In the genomic region with DNA sequence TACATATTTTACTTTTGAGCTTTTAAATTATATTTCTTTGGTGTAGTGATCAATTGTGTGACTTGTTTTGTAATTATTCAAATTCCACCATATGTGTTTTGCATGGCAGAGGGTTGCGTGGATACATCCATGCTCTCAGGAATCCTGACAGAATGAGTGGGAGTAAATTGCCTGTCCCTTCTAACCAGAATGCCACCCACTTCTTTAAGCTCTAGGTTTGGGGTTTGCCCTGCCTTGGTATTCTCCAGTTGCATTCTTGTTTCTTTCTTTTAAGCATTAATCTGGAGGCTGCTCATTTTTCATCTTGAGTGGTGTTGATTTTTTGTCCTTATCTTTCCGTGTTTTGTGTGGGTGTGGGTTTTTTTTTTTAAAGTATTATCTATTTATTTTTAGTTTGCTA, we compare ENCODE assay signal across 14 cellular contexts.
"Had no signal": no experiment of that assay in that cellular context is flagged by ENCODE, and none has a peak within 500 bp of the region (broad histone marks: within the 10 kb centered on the region; RNA-seq: fewer than 3 reads in every experiment).

No MANE protein-coding gene starts in this region.

- ATAC-seq: right cardiac atrium; stimulated activated naive B cell treated with anti-CD40 and anti-IgM and Interleukin-4, amounts not matched to agents 10 μg/mL and 1 μg/mL and 100 μg/mL, for 72 hours had no signal

- H3K4me3 Mint-ChIP-seq: activated CD4-positive, alpha-beta memory T cell treated with anti-CD3 and anti-CD28 coated beads, Interleukin-2, amount 10 ng/mL, durations not matched to agents 7 days and 5 days; activated naive CD8-positive, alpha-beta T cell treated with anti-CD3 and anti-CD28 coated beads for 36 hours; stimulated activated naive B cell treated with anti-CD40 and anti-IgM and Interleukin-4, amounts not matched to agents 10 μg/mL and 1 μg/mL and 100 μg/mL, for 72 hours had no signal

- H3K27ac ChIP-seq: spleen, transverse colon had no signal

- H3K4me1 Mint-ChIP-seq: activated CD4-positive, alpha-beta memory T cell treated with anti-CD3 and anti-CD28 coated beads, Interleukin-2, amount 10 ng/mL, durations not matched to agents 7 days and 5 days; activated naive CD8-positive, alpha-beta T cell treated with anti-CD3 and anti-CD28 coated beads for 36 hours; stimulated activated naive B cell treated with anti-CD40 and anti-IgM and Interleukin-4, amounts not matched to agents 10 μg/mL and 1 μg/mL and 100 μg/mL, for 72 hours had no signal

- H3K4me3 ChIP-seq: spleen, transverse colon had no signal

- H3K9me3 ChIP-seq: transverse colon had no signal

- H3K36me3 Mint-ChIP-seq: activated naive CD8-positive, alpha-beta T cell treated with anti-CD3 and anti-CD28 coated beads for 36 hours; stimulated activated naive B cell treated with anti-CD40 and anti-IgM and Interleukin-4, amounts not matched to agents 10 μg/mL and 1 μg/mL and 100 μg/mL, for 72 hours had no signal

- H3K4me1 ChIP-seq: spleen had no signal

- H3K36me3 ChIP-seq: spleen, transverse colon had no signal

- H3K27ac Mint-ChIP-seq: activated CD4-positive, alpha-beta memory T cell treated with anti-CD3 and anti-CD28 coated beads, Interleukin-2, amount 10 ng/mL, durations not matched to agents 7 days and 5 days; activated naive CD8-positive, alpha-beta T cell treated with anti-CD3 and anti-CD28 coated beads for 36 hours; stimulated activated naive B cell treated with anti-CD40 and anti-IgM and Interleukin-4, amounts not matched to agents 10 μg/mL and 1 μg/mL and 100 μg/mL, for 72 hours had no signal

- H3K27me3 Mint-ChIP-seq: activated CD4-positive, alpha-beta memory T cell treated with anti-CD3 and anti-CD28 coated beads, Interleukin-2, amount 10 ng/mL, durations not matched to agents 7 days and 5 days; activated naive CD8-positive, alpha-beta T cell treated with anti-CD3 and anti-CD28 coated beads for 36 hours; stimulated activated naive B cell treated with anti-CD40 and anti-IgM and Interleukin-4, amounts not matched to agents 10 μg/mL and 1 μg/mL and 100 μg/mL, for 72 hours had no signal

- DNase-seq: activated CD4-positive, alpha-beta memory T cell treated with anti-CD3 and anti-CD28 coated beads, Interleukin-2, amount 10 ng/mL, durations not matched to agents 7 days and 5 days; activated gamma-delta T cell treated with Interleukin-2 at 50 U/mL for 16 hours; activated naive CD8-positive, alpha-beta T cell treated with anti-CD3 and anti-CD28 coated beads for 36 hours; activated T-cell treated with anti-CD3 and anti-CD28 coated beads, Interleukin-2, amount 50 U/mL, for 48 hours; central memory CD4-positive, alpha-beta T cell; effector memory CD4-positive, alpha-beta T cell; erythroblast; hippocampal formation; right cardiac atrium; spleen; stimulated activated CD4-positive, alpha-beta T cell treated with anti-CD3 and anti-CD28 coated beads, Interleukin-2, amount 100 ng/mL, for 24 hours; stimulated activated naive B cell treated with anti-CD40 and anti-IgM and Interleukin-4, amounts not matched to agents 10 μg/mL and 1 μg/mL and 100 μg/mL, for 72 hours; substantia nigra; transverse colon had no signal

- H3K9me3 Mint-ChIP-seq: activated naive CD8-positive, alpha-beta T cell treated with anti-CD3 and anti-CD28 coated beads for 36 hours had no signal

- H3K27me3 ChIP-seq: spleen, transverse colon had no signal
